16 cellular contexts compared by ENCODE assay signal in genomic region chr10:59363446-59363958, GRCh38. TPM values are rescaled to one million over a fixed set of nuclear protein-coding genes. Genes with fewer than 3 reads are reported as not detected.
DNase-seq lines count a peak whose midpoint lies in the region; ATAC-seq, FAIRE-seq and TF ChIP-seq lines count a peak whose summit lies in the region.
"Had no signal": no experiment of that assay in that cellular context is flagged by ENCODE, and none has a peak within 500 bp of the region (broad histone marks: within the 10 kb centered on the region; RNA-seq: fewer than 3 reads in every experiment).

No MANE protein-coding gene starts in this region.

- DNase-seq in Calu3 (no peak), astrocyte (ENCODE audit: low read depth) (no peak), stomach (no peak), left lobe of liver (ENCODE audit: low spot score) (no peak), NOMO-1 (lab: John Stamatoyannopoulos, UW; ENCODE audit: unreplicated experiment in 2 of 2) (no peak), H7 (no peak), hippocampal formation (lab: John Stamatoyannopoulos, UW) (no peak)
- DNase-seq: activated CD4-positive, CD25-positive, alpha-beta regulatory T cell treated with anti-CD3 and anti-CD28 coated beads, Interleukin-2, amount 50 U/mL, for 72 hours; activated naive CD8-positive, alpha-beta T cell treated with anti-CD3 and anti-CD28 coated beads, Interleukin-2, amount 50 U/mL, for 24 hours; immature natural killer cell; T-helper 1 cell had no signal

- H3K27ac Mint-ChIP-seq in Calu3 (ENCODE audit: unreplicated experiment) (no peak overlapping the region), astrocyte (ENCODE audit: unreplicated experiment) (peak overlapping the region; percentile 29)
- H3K27ac Mint-ChIP-seq: activated naive CD8-positive, alpha-beta T cell treated with anti-CD3 and anti-CD28 coated beads, Interleukin-2, amount 50 U/mL, for 24 hours; immature natural killer cell had no signal

- no peak for TF ChIP-seq POLR2A in stomach (IDR thresholded peaks at IDR 0.05)

- H3K4me2 ChIP-seq in astrocyte (ENCODE audit: low read length): peak overlapping the region; percentile 92
- H3K4me2 ChIP-seq: BLaER1 had no signal

- CTCF ChIA-PET in Calu3 (lab: Charles Lee): interaction anchor here (1.0 kb wide), 1 partner anchor 9 kb away, joined by 3 read pairs; no protein-coding TSS in a partner anchor

- no TSS peak for BruUV-seq in Calu3 (replicated peaks; lab: Mats Ljungman, UMichigan)

- peak overlapping the region; percentile 88 for H2AFZ ChIP-seq in astrocyte (ENCODE audit: low read depth, low read length)

- H3K36me3 Mint-ChIP-seq in Calu3 (ENCODE audit: insufficient read depth, unreplicated experiment) (peaks cover 13% of the 10 kb centered on the region), astrocyte (ENCODE audit: low read depth, unreplicated experiment) (no peaks in the 10 kb centered on the region)
- H3K36me3 Mint-ChIP-seq: immature natural killer cell had no signal

- H3K4me3 ChIP-seq in astrocyte (ENCODE audit: insufficient read depth, low read depth, low read length) (no peak overlapping the region), muscle layer of duodenum (ENCODE audit: low read depth in 1 of 2, low read length in 2 of 2) (peak overlapping the region; percentile 72 to 79), stomach (peak overlapping the region in 3 of 4 donors; percentile 53 to 62 (median 60)), H7 (ENCODE audit: insufficient read depth, low read depth, low read length) (no peak overlapping the region; the same call in 1 of the 2 replicates)
- H3K4me3 ChIP-seq: BLaER1 had no signal

- intact Hi-C loops in Calu3 (cut with micrococcal nuclease; ENCODE audit: unreplicated experiment) (no loop called here), stomach (cut with DNase I; ENCODE audit: low total_unique reads) (no loop called here)

- H3K4me3 Mint-ChIP-seq in Calu3 (ENCODE audit: low read depth, unreplicated experiment): peak overlapping the region; percentile 66
- H3K4me3 Mint-ChIP-seq in astrocyte (ENCODE audit: unreplicated experiment): no peak overlapping the region
- H3K4me3 Mint-ChIP-seq: activated naive CD8-positive, alpha-beta T cell treated with anti-CD3 and anti-CD28 coated beads, Interleukin-2, amount 50 U/mL, for 24 hours; immature natural killer cell had no signal

- H3K4me1 Mint-ChIP-seq in Calu3 (ENCODE audit: low read depth, unreplicated experiment): peaks cover 8% of the 10 kb centered on the region
- peaks cover 15% of the 10 kb centered on the region for H3K4me1 Mint-ChIP-seq in astrocyte (ENCODE audit: low read depth, unreplicated experiment)
- H3K4me1 Mint-ChIP-seq: immature natural killer cell had no signal

- no peaks in the 10 kb centered on the region for H4K20me1 ChIP-seq in astrocyte (ENCODE audit: insufficient read depth, low read length)
- H4K20me1 ChIP-seq: BLaER1 had no signal

- H3K79me2 ChIP-seq in astrocyte (ENCODE audit: insufficient read depth, low read length): no peaks in the 10 kb centered on the region

- H3K9me3 ChIP-seq in astrocyte (ENCODE audit: insufficient read depth, low read depth, low read length) (no peaks in the 10 kb centered on the region), muscle layer of duodenum (ENCODE audit: control insufficient read depth in 1 of 2, low read length in 2 of 2) (no peaks in the 10 kb centered on the region), stomach (no peaks in the 10 kb centered on the region)
- H3K9me3 ChIP-seq: BLaER1 had no signal

- H3K27me3 Mint-ChIP-seq in Calu3 (ENCODE audit: unreplicated experiment): peaks cover 23% of the 10 kb centered on the region
- no peaks in the 10 kb centered on the region for H3K27me3 Mint-ChIP-seq in astrocyte (ENCODE audit: low read depth, unreplicated experiment)

- H3K9ac ChIP-seq in astrocyte (ENCODE audit: low read length): no peak overlapping the region
- H3K9ac ChIP-seq: BLaER1 had no signal

- TF ChIP-seq CTCF in Calu3 (IDR thresholded peaks at IDR 0.05; ENCODE audit: unreplicated experiment): no peak
- no peak for TF ChIP-seq CTCF in astrocyte (IDR thresholded peaks at IDR 0.05; ENCODE audit: insufficient read depth, low read depth, low read length)
- TF ChIP-seq CTCF in stomach (IDR thresholded peaks at IDR 0.05): no peak

- no peak for FAIRE-seq in astrocyte (lab: Jason Lieb, UNC)
- FAIRE-seq: colon, HepG2, RCC 7860 had no signal

- H3K4me1 ChIP-seq in astrocyte (ENCODE audit: insufficient read depth, low read length): peaks cover 2% of the 10 kb centered on the region
- peaks cover 0 to 20% of the 10 kb centered on the region in 2 donors for H3K4me1 ChIP-seq in muscle layer of duodenum (ENCODE audit: control insufficient read depth in 1 of 2, insufficient read depth in 2 of 2, low read length in 2 of 2)
- peaks cover 0 to 33% (median 22%) of the 10 kb centered on the region in 4 donors for H3K4me1 ChIP-seq in stomach
- H3K4me1 ChIP-seq: BLaER1 had no signal

- H3K27ac ChIP-seq in astrocyte (ENCODE audit: low read depth, low read length): no peak overlapping the region
- H3K27ac ChIP-seq in muscle layer of duodenum (ENCODE audit: low read length): peak overlapping the region; percentile 64
- H3K27ac ChIP-seq in stomach: peak overlapping the region in 3 of 5 donors; percentile 76 to 84 (median 80)
- H3K27ac ChIP-seq: BLaER1 had no signal

- TF ChIP-seq EP300 in stomach (IDR thresholded peaks at IDR 0.05): no peak

- WGBS in stomach, 5 donors: 64 to 76% (median 69%) methylated on average over 3 of the region's 3 CpGs

- H3K27me3 ChIP-seq in astrocyte (ENCODE audit: insufficient read depth, low read length) (no peaks in the 10 kb centered on the region), muscle layer of duodenum (ENCODE audit: low read depth, low read length) (no peaks in the 10 kb centered on the region), stomach (peaks cover 0 to 6% (median 0%) of the 10 kb centered on the region in 3 donors), H7 (ENCODE audit: control insufficient read depth, insufficient read depth, low read length) (peaks cover 11% of the 10 kb centered on the region; the same call in 1 of the 2 replicates)

- H3K9me3 Mint-ChIP-seq in Calu3 (ENCODE audit: low read depth, unreplicated experiment) (no peaks in the 10 kb centered on the region), astrocyte (ENCODE audit: unreplicated experiment) (no peaks in the 10 kb centered on the region)
- H3K9me3 Mint-ChIP-seq: activated naive CD8-positive, alpha-beta T cell treated with anti-CD3 and anti-CD28 coated beads, Interleukin-2, amount 50 U/mL, for 24 hours had no signal

- H3K36me3 ChIP-seq in astrocyte (ENCODE audit: insufficient read depth, low read length): no peaks in the 10 kb centered on the region
- H3K36me3 ChIP-seq in muscle layer of duodenum (ENCODE audit: control insufficient read depth in 1 of 2, insufficient read depth in 2 of 2, low read length in 2 of 2): no peaks in the 10 kb centered on the region
- H3K36me3 ChIP-seq in stomach: no peaks in the 10 kb centered on the region
- H3K36me3 ChIP-seq in H7 (replicated peaks; ENCODE audit: control insufficient read depth, insufficient read depth, low read length): no peaks in the 10 kb centered on the region
- H3K36me3 ChIP-seq: BLaER1 had no signal

- ATAC-seq in left lobe of liver: no peak
- ATAC-seq: activated naive CD8-positive, alpha-beta T cell treated with anti-CD3 and anti-CD28 coated beads, Interleukin-2, amount 50 U/mL, for 24 hours had no signal

RNA-seq across cellular contexts. Expression of gene FAM13C, which starts 1.2 kb away (rescaled TPM):
- not detected in 2 replicates for total RNA-seq in Calu3 (2022)
- 8.7 and 9.3 TPM in 2 replicates for total RNA-seq in astrocyte
- total RNA-seq in stomach: 10 to 100 TPM in 4 of 5 donors, under 1 TPM in 1; 0.89 to 47.3 (median 19.4) TPM
- polyA plus RNA-seq in stomach: 1 to 10 TPM; 2.2 to 7.2 (median 2.5) TPM
- total RNA-seq in left lobe of liver: 1.3 TPM
- total RNA-seq in H7 (2014; rRNA removed; shearing (Covaris generic)): 1.8 and 2.5 TPM in 2 replicates
- polyA plus RNA-seq: immature natural killer cell had no signal

Comparison
In these comparisons a context has a peak if more than half of its experiments do, and no peak if none do; other contexts are left out.
1. H3K4me3 ChIP-seq: peak in muscle layer of duodenum (2 of 2) and stomach (3 of 4); none in astrocyte (single experiment) and H7 (single experiment).